In the genomic region with DNA sequence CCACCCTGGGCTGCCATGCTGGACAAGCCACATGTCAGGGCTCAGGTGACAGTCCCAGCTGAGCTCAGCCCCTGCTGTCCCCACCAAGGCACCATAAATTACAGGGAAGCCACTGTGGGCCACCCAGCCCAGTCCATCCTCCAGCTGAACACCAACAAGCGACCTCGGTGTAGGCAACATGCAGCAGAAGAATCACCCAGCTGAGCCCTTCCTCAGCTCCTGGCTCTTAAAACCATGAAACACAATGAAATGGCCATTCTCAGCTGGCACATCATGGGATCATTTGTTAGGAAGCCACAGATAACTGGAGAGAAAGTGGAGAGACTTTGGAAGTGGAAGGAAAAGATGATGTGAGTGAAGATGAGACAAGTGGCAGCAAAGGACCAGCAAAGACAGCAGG, we compare ENCODE assay signal across 8 cellular contexts.
"Had no signal": no experiment of that assay in that cellular context is flagged by ENCODE, and none has a peak within 500 bp of the region (broad histone marks: within the 10 kb centered on the region; RNA-seq: fewer than 3 reads in every experiment).

No MANE protein-coding gene starts in this region.

- DNase-seq: GDM1, GF-D8 had no signal

- ATAC-seq: GM12878 had no signal

- FAIRE-seq: G401.6, GM12878, GM12891, GM12892, GM18507, GM19239 had no signal

- H3K4me3 ChIP-seq: GM12878 had no signal
